In the genomic region with DNA sequence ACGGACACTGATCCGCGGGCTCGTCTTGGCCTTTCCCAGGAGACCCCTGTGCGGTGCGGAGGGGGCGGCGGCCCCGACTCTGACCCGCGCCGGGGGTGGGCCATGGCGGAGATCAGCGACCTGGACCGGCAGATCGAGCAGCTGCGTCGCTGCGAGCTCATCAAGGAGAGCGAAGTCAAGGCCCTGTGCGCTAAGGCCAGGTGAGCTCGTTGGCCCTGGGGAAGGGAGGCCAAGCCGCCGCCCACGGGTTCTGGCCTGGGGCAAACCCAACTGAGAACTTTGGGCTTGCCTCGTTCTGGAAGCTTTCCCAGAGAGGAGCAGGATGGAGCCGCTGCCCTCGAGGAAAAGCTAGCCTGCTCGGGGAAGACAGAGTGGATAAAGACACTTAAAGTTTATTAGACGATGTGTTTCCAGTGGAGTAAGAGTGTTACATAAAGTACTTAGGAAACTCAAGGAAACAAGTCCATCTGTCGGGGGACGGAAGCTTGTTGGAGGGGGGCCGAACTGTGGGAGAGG, we compare ENCODE assay signal across 6 cellular contexts. TPM values are rescaled to one million over a fixed set of nuclear protein-coding genes. Genes with fewer than 3 reads are reported as not detected.
DNase-seq lines count a peak whose midpoint lies in the region; ATAC-seq and TF ChIP-seq lines count a peak whose summit lies in the region.

No MANE protein-coding gene starts in this region.

- H3K27me3 Mint-ChIP-seq in T-helper 1 cell treated with Interleukin-12 subunit alpha and Interleukin-12 subunit beta and Interleukin-4 antibody, amounts not matched to agents 30 μg/mL and 1 μg/mL, for 36 hours (ENCODE audit: low read depth) = no peaks in the 10 kb centered on the region

- H3K36me3 Mint-ChIP-seq in T-helper 1 cell treated with Interleukin-12 subunit alpha and Interleukin-12 subunit beta and Interleukin-4 antibody, amounts not matched to agents 30 μg/mL and 1 μg/mL, for 36 hours (ENCODE audit: low read depth) = peaks cover 39% of the 10 kb centered on the region

- peak overlapping the region; percentile 98 for H3K4me3 ChIP-seq in WI38 (ENCODE audit: low read depth, low read length)

- H3K4me1 Mint-ChIP-seq in T-helper 1 cell treated with Interleukin-12 subunit alpha and Interleukin-12 subunit beta and Interleukin-4 antibody, amounts not matched to agents 30 μg/mL and 1 μg/mL, for 36 hours (ENCODE audit: low read depth) = peaks cover 32% of the 10 kb centered on the region

- H3K27ac Mint-ChIP-seq in T-helper 1 cell treated with Interleukin-12 subunit alpha and Interleukin-12 subunit beta and Interleukin-4 antibody, amounts not matched to agents 30 μg/mL and 1 μg/mL, for 36 hours = peak overlapping the region; percentile 84

- peak; percentile 85 for ATAC-seq in left lobe of liver

- H3K4me3 Mint-ChIP-seq in T-helper 1 cell treated with Interleukin-12 subunit alpha and Interleukin-12 subunit beta and Interleukin-4 antibody, amounts not matched to agents 30 μg/mL and 1 μg/mL, for 36 hours = peak overlapping the region; percentile 96

- H3K9me3 Mint-ChIP-seq in T-helper 1 cell treated with Interleukin-12 subunit alpha and Interleukin-12 subunit beta and Interleukin-4 antibody, amounts not matched to agents 30 μg/mL and 1 μg/mL, for 36 hours = no peaks in the 10 kb centered on the region

- TF ChIP-seq CTCF in WI38 (IDR thresholded peaks at IDR 0.05; ENCODE audit: low read depth, low read length) = no peak

- DNase-seq in T-helper 1 cell (no peak), left lobe of liver (ENCODE audit: low spot score) (peak; percentile 76), DMS153 treated with DMSO at 0.1 percent for 48 hours (lab: John Stamatoyannopoulos, UW; ENCODE audit: unreplicated experiment) (no peak), inferior parietal cortex (ENCODE audit: extremely low spot score) (no peak)

RNA-seq across cellular contexts. Expression of a gene that starts 0.5 kb away (rescaled TPM):
- 51.0 TPM for total RNA-seq in left lobe of liver

RNA-seq across cellular contexts. Expression of a gene that starts 10.8 kb away (rescaled TPM):
- 176 TPM for total RNA-seq in left lobe of liver

RNA-seq across cellular contexts. Expression of a gene that starts 15.4 kb away (rescaled TPM):
- 0.86 TPM for total RNA-seq in left lobe of liver

RNA-seq across cellular contexts. Expression of a gene that starts 19.7 kb away (rescaled TPM):
- total RNA-seq in left lobe of liver = 20.9 TPM

RNA-seq across cellular contexts. Expression of a gene that starts 37.0 kb away (rescaled TPM):
- 1.4 TPM for total RNA-seq in left lobe of liver
